23 cellular contexts compared by ENCODE assay signal in the genomic region with DNA sequence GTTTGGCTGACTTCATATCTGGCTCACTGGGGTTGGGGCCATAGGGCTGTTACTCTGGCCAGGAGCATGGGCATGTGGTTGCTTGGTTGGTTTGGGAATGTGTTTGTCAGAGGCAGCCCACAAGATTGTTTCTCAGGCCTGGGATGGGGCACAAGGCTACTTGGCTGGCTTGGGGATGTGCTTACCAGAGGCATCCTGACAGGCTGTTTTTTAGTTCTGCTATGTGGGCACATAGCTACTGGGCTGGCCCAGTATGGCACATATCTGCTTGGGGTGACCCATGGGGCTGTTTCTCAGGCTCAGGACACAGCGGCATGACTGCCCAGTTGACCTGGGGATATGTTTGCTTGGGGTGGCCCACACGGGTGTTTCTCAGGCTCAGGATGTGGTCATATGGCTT.
DNase-seq lines count a peak whose midpoint lies in the region; ATAC-seq and TF ChIP-seq lines count a peak whose summit lies in the region.
"Had no signal": no experiment of that assay in that cellular context is flagged by ENCODE, and none has a peak within 500 bp of the region (broad histone marks: within the 10 kb centered on the region; RNA-seq: fewer than 3 reads in every experiment).

No MANE protein-coding gene starts in this region.

- intact Hi-C loops in esophagus muscularis mucosa (cut with DNase I) = no loop called here

- peaks cover 1% of the 10 kb centered on the region for H3K9me3 Mint-ChIP-seq in glutamatergic neuron (ENCODE audit: unreplicated experiment)
- peaks cover 66% of the 10 kb centered on the region for H3K9me3 Mint-ChIP-seq in endodermal cell

- H3K4me1 Mint-ChIP-seq in glutamatergic neuron (ENCODE audit: low read depth, unreplicated experiment) (no peaks in the 10 kb centered on the region), endodermal cell (no peaks in the 10 kb centered on the region)
- H3K4me1 Mint-ChIP-seq: CD14-positive monocyte; CD4-positive, alpha-beta memory T cell; CD4-positive, CD25-positive, alpha-beta regulatory T cell; CD8-positive, alpha-beta memory T cell had no signal

- H3K27ac ChIP-seq in esophagus muscularis mucosa (replicated peaks in 1 of 4) (no peak overlapping the region), osteoblast (ENCODE audit: low read depth, low read length) (no peak overlapping the region), endodermal cell (ENCODE audit: low read depth, low read length) (no peak overlapping the region)
- H3K27ac ChIP-seq: BLaER1 had no signal

- H3K4me1 ChIP-seq in esophagus muscularis mucosa = no peaks in the 10 kb centered on the region
- H3K4me1 ChIP-seq in osteoblast (ENCODE audit: insufficient read depth, low read length) = no peaks in the 10 kb centered on the region
- H3K4me1 ChIP-seq in endodermal cell (ENCODE audit: control insufficient read depth, insufficient read depth, low read length) = no peaks in the 10 kb centered on the region
- H3K4me1 ChIP-seq: BE2C had no signal

- DNase-seq in esophagus muscularis mucosa (ENCODE audit: extremely low spot score) (peak; percentile 74), osteoblast (ENCODE audit: insufficient read length, low spot score, missing footprints) (peak; percentile 4), glutamatergic neuron (no peak), endodermal cell (no peak)
- DNase-seq: 8988T; ACHN; BE2C; C1 segment of cervical spinal cord; CD4-positive, alpha-beta memory T cell; CD4-positive, CD25-positive, alpha-beta regulatory T cell; CD8-positive, alpha-beta memory T cell; COR-L47; DMS 273 treated with DMSO at 0.1 percent for 48 hours; DMS153; DMS53; DMS79; DND-41; EL; GDM1 had no signal

- no CpG with 5 or more reads among the region's 2 CpGs for WGBS in esophagus muscularis mucosa
- 87% methylated on average over 2 of the region's 2 CpGs; no CpG with 5 or more reads in 1 of the 2 experiments for WGBS in endodermal cell (ENCODE audit: insufficient coverage in 1 of 2, insufficient read length in 1 of 2), 2 experiments

- no peak overlapping the region for H2AFZ ChIP-seq in osteoblast (ENCODE audit: low read length)

- H3K79me2 ChIP-seq in osteoblast (ENCODE audit: insufficient read depth, low read length) = no peaks in the 10 kb centered on the region

- H3K36me3 Mint-ChIP-seq in glutamatergic neuron (ENCODE audit: unreplicated experiment) (peaks cover 14% of the 10 kb centered on the region), endodermal cell (ENCODE audit: low read depth) (no peaks in the 10 kb centered on the region)
- H3K36me3 Mint-ChIP-seq: CD14-positive monocyte; CD4-positive, alpha-beta memory T cell; CD4-positive, CD25-positive, alpha-beta regulatory T cell had no signal

- no peak overlapping the region for H3K4me2 ChIP-seq in osteoblast (ENCODE audit: insufficient read depth, low read length)
- H3K4me2 ChIP-seq: BLaER1 had no signal

- H3K9ac ChIP-seq in endodermal cell (ENCODE audit: extremely low read depth, low read length, poor library complexity, severe bottlenecking) = no peak overlapping the region
- H3K9ac ChIP-seq: BLaER1 had no signal

- no peaks in the 10 kb centered on the region for H3K27me3 ChIP-seq in esophagus muscularis mucosa
- no peaks in the 10 kb centered on the region for H3K27me3 ChIP-seq in osteoblast (ENCODE audit: insufficient read depth, low read length)
- no peaks in the 10 kb centered on the region for H3K27me3 ChIP-seq in endodermal cell (ENCODE audit: control insufficient read depth, insufficient read depth, low read length, poor library complexity, severe bottlenecking)
- H3K27me3 ChIP-seq: BLaER1 had no signal

- H3K4me3 ChIP-seq in esophagus muscularis mucosa (no peak overlapping the region), osteoblast (ENCODE audit: insufficient read depth, low read length) (no peak overlapping the region), endodermal cell (ENCODE audit: low read length) (no peak overlapping the region)
- H3K4me3 ChIP-seq: BLaER1, GM12878 had no signal

- no peak for TF ChIP-seq POLR2A in esophagus muscularis mucosa (IDR thresholded peaks at IDR 0.05; ENCODE audit: low read depth)

- H3K27me3 Mint-ChIP-seq in glutamatergic neuron (ENCODE audit: unreplicated experiment) (peaks cover 2% of the 10 kb centered on the region), endodermal cell (ENCODE audit: insufficient read depth) (no peaks in the 10 kb centered on the region)
- H3K27me3 Mint-ChIP-seq: CD4-positive, alpha-beta memory T cell; CD4-positive, CD25-positive, alpha-beta regulatory T cell; CD8-positive, alpha-beta memory T cell had no signal

- no peaks in the 10 kb centered on the region for H4K20me1 ChIP-seq in osteoblast (ENCODE audit: insufficient read depth, low read length)
- H4K20me1 ChIP-seq: BLaER1 had no signal

- H3K4me3 Mint-ChIP-seq in glutamatergic neuron (ENCODE audit: unreplicated experiment) (no peak overlapping the region), endodermal cell (no peak overlapping the region)
- H3K4me3 Mint-ChIP-seq: CD14-positive monocyte; CD4-positive, alpha-beta memory T cell; CD8-positive, alpha-beta memory T cell had no signal

- H3K9me3 ChIP-seq in esophagus muscularis mucosa (peaks cover 0 to 31% (median 19%) of the 10 kb centered on the region in 4 donors), osteoblast (ENCODE audit: low read depth, low read length) (no peaks in the 10 kb centered on the region), endodermal cell (ENCODE audit: control insufficient read depth, low read length) (peaks cover 28% of the 10 kb centered on the region)
- H3K9me3 ChIP-seq: BE2C had no signal

- no peak overlapping the region for H3K27ac Mint-ChIP-seq in glutamatergic neuron (ENCODE audit: unreplicated experiment)
- no peak overlapping the region for H3K27ac Mint-ChIP-seq in endodermal cell
- H3K27ac Mint-ChIP-seq: CD14-positive monocyte; CD4-positive, alpha-beta memory T cell; CD4-positive, CD25-positive, alpha-beta regulatory T cell; CD8-positive, alpha-beta memory T cell had no signal

- no peak for ATAC-seq in HG02763 (IDR thresholded peaks at IDR 0.05; ENCODE audit: unreplicated experiment)
- ATAC-seq: GM12878 had no signal

- no peaks in the 10 kb centered on the region for H3K36me3 ChIP-seq in esophagus muscularis mucosa
- no peaks in the 10 kb centered on the region for H3K36me3 ChIP-seq in osteoblast (ENCODE audit: insufficient read depth, low read length)
- H3K36me3 ChIP-seq in endodermal cell (ENCODE audit: control insufficient read depth, insufficient read depth, low read length) = no peaks in the 10 kb centered on the region
- H3K36me3 ChIP-seq: BE2C, BLaER1 had no signal

- TF ChIP-seq CTCF in esophagus muscularis mucosa (IDR thresholded peaks at IDR 0.05) = no peak
- no peak for TF ChIP-seq CTCF in osteoblast (IDR thresholded peaks at IDR 0.05; ENCODE audit: extremely low read depth, low read depth, low read length)
- TF ChIP-seq CTCF in glutamatergic neuron (IDR thresholded peaks at IDR 0.05; ENCODE audit: partially characterized antibody, unreplicated experiment) = no peak
- no peak for TF ChIP-seq CTCF in endodermal cell (conservative IDR thresholded peaks at IDR 0.05)

- TF ChIP-seq EP300 in esophagus muscularis mucosa (IDR thresholded peaks at IDR 0.05) = no peak

Comparison
In these comparisons a context has a peak if more than half of its experiments do, and no peak if none do; other contexts are left out.
1. DNase-seq: peak in esophagus muscularis mucosa (single experiment) and osteoblast (single experiment); none in glutamatergic neuron (single experiment) and endodermal cell (single experiment).